In genomic region chr16:2026461-2027023, GRCh38 we compare ENCODE assay signal across 8 cellular contexts. TPM values are rescaled to one million over a fixed set of nuclear protein-coding genes. Genes with fewer than 3 reads are reported as not detected.
DNase-seq lines count a peak whose midpoint lies in the region; ATAC-seq and TF ChIP-seq lines count a peak whose summit lies in the region.

Gene NHERF2 (plus strand): TSS chr16:2026902. CDS start chr16:2027006, 104 bp downstream.

- BruUV-seq in PC-9 (replicated peaks; lab: Mats Ljungman, UMichigan), result no TSS peak

- TF ChIP-seq CTCF in GM13977 (IDR thresholded peaks at IDR 0.05; ENCODE audit: extremely low read depth, insufficient read depth, missing control alignments) (no peak), PC-9 (conservative IDR thresholded peaks at IDR 0.05) (no peak), right lobe of liver (IDR thresholded peaks at IDR 0.05) (no peak)

- POLR2A ChIA-PET in PC-9 (lab: Charles Lee; ENCODE audit: unreplicated experiment), result interaction anchor here (0.6 kb wide), 1 partner anchor 62 kb away, joined by 7 read pairs; the partner anchor contains the start of gene RPS2

- H3K9me3 ChIP-seq in PC-9 (ENCODE audit: insufficient read depth, low read depth), result no peaks in the 10 kb centered on the region
- no peaks in the 10 kb centered on the region for H3K9me3 ChIP-seq in right lobe of liver
- H3K9me3 ChIP-seq in thymus (ENCODE audit: control insufficient read depth), result peaks cover 1% of the 10 kb centered on the region
- H3K9me3 ChIP-seq in Karpas-422 (ENCODE audit: low read length), result no peaks in the 10 kb centered on the region

- H2AFZ ChIP-seq in PC-9 (0 out of 2 replicates have a peak within 1 kb of the TSS, but pooled peaks have one; percentile 22), Karpas-422 (ENCODE audit: low read length) (no peak within 1 kb of the TSS)

- H3K27me3 Mint-ChIP-seq in dendritic cell treated with granulocyte-macrophage colony-stimulating factor and Interleukin-4, amounts not matched to agents 40 ng/mL and 50 ng/mL, for 4 days, result peaks cover 70% of the 10 kb centered on the region

- no peak within 1 kb of the TSS for H3K9ac ChIP-seq in Karpas-422 (ENCODE audit: low read length)

- H3K9me2 ChIP-seq in PC-9 (ENCODE audit: insufficient read depth) (no peaks in the 10 kb centered on the region), Karpas-422 (replicated peaks; ENCODE audit: insufficient read depth, low read length) (no peaks in the 10 kb centered on the region)

- no peaks in the 10 kb centered on the region for H3K36me3 Mint-ChIP-seq in dendritic cell treated with granulocyte-macrophage colony-stimulating factor and Interleukin-4, amounts not matched to agents 40 ng/mL and 50 ng/mL, for 4 days (ENCODE audit: low read depth)

- H3K4me3 Mint-ChIP-seq in dendritic cell treated with granulocyte-macrophage colony-stimulating factor and Interleukin-4, amounts not matched to agents 40 ng/mL and 50 ng/mL, for 4 days, result peak within 1 kb of the TSS; percentile 67

- TF ChIP-seq POLR2A in right lobe of liver (IDR thresholded peaks at IDR 0.05), result no peak

- H3K27ac Mint-ChIP-seq in dendritic cell treated with granulocyte-macrophage colony-stimulating factor and Interleukin-4, amounts not matched to agents 40 ng/mL and 50 ng/mL, for 4 days, result no peak within 1 kb of the TSS

- peak; percentile 19 to 51 (median 37) for ATAC-seq in right lobe of liver
- ATAC-seq in GM18517 (IDR thresholded peaks at IDR 0.05; ENCODE audit: unreplicated experiment), result no peak

- no peaks in the 10 kb centered on the region for H3K27me3 ChIP-seq in PC-9 (ENCODE audit: insufficient read depth, low read depth)
- no peaks in the 10 kb centered on the region for H3K27me3 ChIP-seq in right lobe of liver
- H3K27me3 ChIP-seq in thymus (ENCODE audit: control insufficient read depth, insufficient read depth), result peaks cover 48% of the 10 kb centered on the region
- no peaks in the 10 kb centered on the region for H3K27me3 ChIP-seq in Karpas-422 (ENCODE audit: low read length)

- in situ Hi-C loops in GM13977 (cut with MboI; ENCODE audit: low pct_unique_long_range_greater_than_20kb, low sequenced_read_pairs, unreplicated experiment), result no loop called here

- H3F3A ChIP-seq in PC-9 (ENCODE audit: insufficient read depth, low read depth), result peaks cover 9% of the 10 kb centered on the region; the same call in 1 of the 2 replicates

- H3K79me2 ChIP-seq in PC-9 (ENCODE audit: low read depth) (0 out of 2 replicates have a peak, but pooled peaks cover 4% of the 10 kb centered on the region), Karpas-422 (ENCODE audit: low read length) (no peaks in the 10 kb centered on the region)

- intact Hi-C loops in PC-9 (cut with micrococcal nuclease; ENCODE audit: unreplicated experiment), result no loop called here
- intact Hi-C loops in dendritic cell treated with granulocyte-macrophage colony-stimulating factor and Interleukin-4, amounts not matched to agents 40 ng/mL and 50 ng/mL, for 4 days (cut with micrococcal nuclease), result no loop called here
- intact Hi-C loops in right lobe of liver (cut with DNase I), result loop anchor here in 1 of 2 donors (5.0 kb wide), 1 partner anchor 121 kb away; the partner anchor contains the start of gene RAB26

- peak within 1 kb of the TSS; percentile 58 for H3K4me3 ChIP-seq in PC-9
- H3K4me3 ChIP-seq in right lobe of liver, result peak within 1 kb of the TSS; percentile 76 to 85 (median 82)
- peak within 1 kb of the TSS; percentile 55 for H3K4me3 ChIP-seq in thymus (ENCODE audit: low read length)
- no peak within 1 kb of the TSS for H3K4me3 ChIP-seq in Karpas-422 (ENCODE audit: low read length)

- H3K36me3 ChIP-seq in PC-9 (ENCODE audit: low read depth), result no peaks in the 10 kb centered on the region
- peaks cover 0 to 15% (median 0%) of the 10 kb centered on the region in 4 donors for H3K36me3 ChIP-seq in right lobe of liver
- no peaks in the 10 kb centered on the region for H3K36me3 ChIP-seq in thymus (ENCODE audit: control insufficient read depth, insufficient read depth)
- no peaks in the 10 kb centered on the region for H3K36me3 ChIP-seq in Karpas-422 (ENCODE audit: insufficient read depth, low read length)

- H3K4me2 ChIP-seq in PC-9 (peak within 1 kb of the TSS; percentile 85), Karpas-422 (ENCODE audit: low read depth, low read length, poor library complexity, severe bottlenecking) (no peak within 1 kb of the TSS)

- H4K20me1 ChIP-seq in PC-9 (ENCODE audit: insufficient read depth) (peaks cover 4% of the 10 kb centered on the region; the same call in 1 of the 2 replicates), Karpas-422 (ENCODE audit: insufficient read depth, low read depth, low read length) (no peaks in the 10 kb centered on the region)

- 20% methylated on average over 1 of the region's 59 CpGs for WGBS in right lobe of liver (ENCODE audit: insufficient coverage, low coverage, low lambda C conversion rate, missing lambda C conversion rate)
- WGBS in thymus, result 12% methylated on average over 59 of the region's 59 CpGs

- DNase-seq in GM13977 (ENCODE audit: low spot score) (peak; percentile 71), PC-9 (peak in 1 of 2 experiments; percentile 51), right lobe of liver (peak; percentile 70 to 73 (median 71)), Karpas-422 (no peak), SW 1271 (lab: John Stamatoyannopoulos, UW) (no peak)

- H3K9me3 Mint-ChIP-seq in dendritic cell treated with granulocyte-macrophage colony-stimulating factor and Interleukin-4, amounts not matched to agents 40 ng/mL and 50 ng/mL, for 4 days, result no peaks in the 10 kb centered on the region

- no peak within 1 kb of the TSS for H3K27ac ChIP-seq in PC-9
- peak within 1 kb of the TSS; percentile 46 to 60 (median 53) for H3K27ac ChIP-seq in right lobe of liver
- peak within 1 kb of the TSS; percentile 13 for H3K27ac ChIP-seq in thymus (ENCODE audit: low read depth)
- no peak within 1 kb of the TSS for H3K27ac ChIP-seq in Karpas-422 (ENCODE audit: low read length)

- peaks cover 16% of the 10 kb centered on the region for H3K4me1 ChIP-seq in PC-9 (replicated peaks; ENCODE audit: insufficient read depth)
- H3K4me1 ChIP-seq in right lobe of liver, result peaks cover 0 to 47% (median 20%) of the 10 kb centered on the region in 4 donors
- peaks cover 12% of the 10 kb centered on the region for H3K4me1 ChIP-seq in thymus (ENCODE audit: control insufficient read depth, insufficient read depth, low read length)
- H3K4me1 ChIP-seq in Karpas-422 (ENCODE audit: low read length), result peaks cover 7% of the 10 kb centered on the region

- CTCF ChIA-PET in PC-9 (lab: Charles Lee), result interaction anchor here (0.6 to 0.7 kb wide), 2 partner anchors 15 to 21 kb away, joined by 5 to 12 read pairs; partner anchors contain the start of gene TSC2

- H3K4me1 Mint-ChIP-seq in dendritic cell treated with granulocyte-macrophage colony-stimulating factor and Interleukin-4, amounts not matched to agents 40 ng/mL and 50 ng/mL, for 4 days (ENCODE audit: low read depth), result peaks cover 33% of the 10 kb centered on the region

RNA-seq across cellular contexts. Expression of gene NHERF2, which starts in this region (rescaled TPM):
- 104 and 144 TPM in 2 replicates for total RNA-seq in PC-9 (2021)
- total RNA-seq in right lobe of liver, result 100 to 1,000 TPM; 129 to 284 (median 186) TPM
- 23.4 TPM for polyA plus RNA-seq in thymus
- not detected in 2 replicates for total RNA-seq in Karpas-422 (2014; rRNA removed; shearing (Covaris generic); ENCODE audit: low replicate concordance)

Comparison
In these comparisons a context has a peak if more than half of its experiments do, and no peak if none do; other contexts are left out.
1. RNA of gene NHERF2 (total RNA-seq): 129 to 284 TPM in right lobe of liver and 104 to 144 TPM in PC-9; not detected in Karpas-422; every median in the first group is over 100 times any median in the second.
2. DNase-seq: peak in GM13977 (single experiment) and right lobe of liver (3 of 3); none in Karpas-422 (single experiment) and SW 1271 (0 of 2).
3. H3K27ac ChIP-seq: peak in right lobe of liver (3 of 3) and thymus (single experiment); none in PC-9 (single experiment) and Karpas-422 (single experiment).